Comparison of ENCODE assay signal across 18 cellular contexts in the genomic region with DNA sequence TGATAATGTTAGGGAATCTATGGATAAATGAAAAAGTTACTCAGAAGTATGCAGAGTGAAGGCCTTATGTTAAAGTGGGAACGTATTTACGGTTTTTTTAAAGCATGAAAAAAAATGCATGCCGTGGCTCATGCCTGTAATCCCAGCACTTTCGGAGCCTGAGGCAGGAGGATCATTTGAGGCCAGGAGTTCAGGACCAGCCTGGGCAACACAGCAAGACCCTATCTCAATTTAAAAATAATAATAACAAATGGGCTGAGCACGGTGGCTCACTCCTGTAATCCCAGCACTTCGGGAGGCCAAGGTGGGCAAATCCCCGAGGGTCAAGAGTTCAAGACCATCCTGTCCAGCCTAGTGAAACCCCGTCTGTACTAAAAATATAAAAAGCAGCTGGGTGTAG. TPM values are rescaled to one million over a fixed set of nuclear protein-coding genes. Genes with fewer than 3 reads are reported as not detected.
DNase-seq lines count a peak whose midpoint lies in the region; ATAC-seq, FAIRE-seq and TF ChIP-seq lines count a peak whose summit lies in the region.
"Had no signal": no experiment of that assay in that cellular context is flagged by ENCODE, and none has a peak within 500 bp of the region (broad histone marks: within the 10 kb centered on the region; RNA-seq: fewer than 3 reads in every experiment).

No MANE protein-coding gene starts in this region.

- H3K27ac Mint-ChIP-seq in T-helper 1 cell treated with Interleukin-12 subunit alpha and Interleukin-12 subunit beta and Interleukin-4 antibody, amounts not matched to agents 30 μg/mL and 1 μg/mL, for 36 hours, result peak overlapping the region; percentile 34
- no peak overlapping the region for H3K27ac Mint-ChIP-seq in WTC11

- CTCF ChIA-PET in WTC11 (lab: Charles Lee), result interaction anchor here (1.1 to 1.4 kb wide), 3 partner anchors 12 to 134 kb away, joined by 3 to 5 read pairs (median 3); no protein-coding TSS in a partner anchor
- CTCF ChIA-PET in HepG2 (lab: Yijun Ruan, JAX; ENCODE audit: low intra/inter-chr PET ratio, low total read pairs), result no interaction called here

- H4K20me1 ChIP-seq in BLaER1 treated with 17β-estradiol and CSF1 and Interleukin-3, amounts not matched to agents 10 nM and 100 nM, result peaks cover 100% of the 10 kb centered on the region in 11 experiments
- peaks cover 74% of the 10 kb centered on the region for H4K20me1 ChIP-seq in HepG2 (ENCODE audit: insufficient read depth, low read length)

- WGBS in HepG2 (ENCODE audit: low lambda C conversion rate), result 81% methylated on average over 8 of the region's 8 CpGs

- BruUV-seq in HepG2 (replicated peaks; lab: Mats Ljungman, UMichigan), result no TSS peak

- intact Hi-C loops in HepG2 (cut with micrococcal nuclease; ENCODE audit: unreplicated experiment), result no loop called here

- POLR2A ChIA-PET in WTC11 (lab: Charles Lee), result interaction anchor here (1.0 kb wide), 1 partner anchor 86 kb away, joined by 6 read pairs; a partner anchor contains a TSS
- POLR2A ChIA-PET in HepG2 (lab: Yijun Ruan, JAX), result no interaction called here

- ATAC-seq in WTC11 (no peak), HepG2 (no peak), GM19324 (IDR thresholded peaks at IDR 0.05; ENCODE audit: low FRiP score, unreplicated experiment) (no peak)
- ATAC-seq: Panc1 had no signal

- H3K36me3 ChIP-seq in BLaER1 treated with 17β-estradiol and CSF1 and Interleukin-3, amounts not matched to agents 10 nM and 100 nM, result peaks cover 37 to 96% (median 80%) of the 10 kb centered on the region in 11 experiments
- H3K36me3 ChIP-seq in HepG2 (replicated peaks in 1 of 2; ENCODE audit: control insufficient read depth in 1 of 2, insufficient read depth in 2 of 2, low read length in 2 of 2), result peaks cover 0 to 24% of the 10 kb centered on the region in 2 experiments; a peak in 4 of 5 replicates
- H3K36me3 ChIP-seq: BE2C had no signal

- no peaks in the 10 kb centered on the region for H3K9me3 ChIP-seq in BLaER1 treated with 17β-estradiol and CSF1 and Interleukin-3, amounts not matched to agents 10 nM and 100 nM (replicated peaks in 1 of 11)
- no peaks in the 10 kb centered on the region for H3K9me3 ChIP-seq in HepG2 (ENCODE audit: low read length)
- H3K9me3 ChIP-seq: BE2C, MG63 had no signal

- no peak overlapping the region for H3K27ac ChIP-seq in BLaER1 treated with 17β-estradiol and CSF1 and Interleukin-3, amounts not matched to agents 10 nM and 100 nM
- no peak overlapping the region for H3K27ac ChIP-seq in HepG2 (ENCODE audit: extremely low read length, insufficient read depth, low read length)
- H3K27ac ChIP-seq: 22Rv1, KMS-11 had no signal

- H3K36me3 Mint-ChIP-seq in T-helper 1 cell treated with Interleukin-12 subunit alpha and Interleukin-12 subunit beta and Interleukin-4 antibody, amounts not matched to agents 30 μg/mL and 1 μg/mL, for 36 hours (ENCODE audit: low read depth), result peaks cover 42% of the 10 kb centered on the region
- H3K36me3 Mint-ChIP-seq in WTC11, result peaks cover 35% of the 10 kb centered on the region

- peak overlapping the region in 2 of 11 experiments; percentile 4 to 48; a peak in 1 of 22 replicates for H3K9ac ChIP-seq in BLaER1 treated with 17β-estradiol and CSF1 and Interleukin-3, amounts not matched to agents 10 nM and 100 nM
- H3K9ac ChIP-seq in HepG2 (ENCODE audit: insufficient read depth, low read depth, low read length), result no peak overlapping the region
- H3K9ac ChIP-seq: KMS-11 had no signal

- H3K27me3 ChIP-seq in BLaER1 treated with 17β-estradiol and CSF1 and Interleukin-3, amounts not matched to agents 10 nM and 100 nM, result no peaks in the 10 kb centered on the region
- H3K27me3 ChIP-seq in HepG2 (ENCODE audit: control insufficient read depth in 1 of 2, insufficient read depth in 2 of 2, low read length in 2 of 2), result no peaks in the 10 kb centered on the region; a peak in 1 of 5 replicates
- H3K27me3 ChIP-seq: BE2C, MG63 had no signal

- peaks cover 87% of the 10 kb centered on the region for H3K79me2 ChIP-seq in HepG2 (ENCODE audit: insufficient read depth, low read length)

- H3K4me3 Mint-ChIP-seq in T-helper 1 cell treated with Interleukin-12 subunit alpha and Interleukin-12 subunit beta and Interleukin-4 antibody, amounts not matched to agents 30 μg/mL and 1 μg/mL, for 36 hours, result no peak overlapping the region
- H3K4me3 Mint-ChIP-seq in WTC11, result no peak overlapping the region

- DNase-seq in T-helper 1 cell, result no peak
- no peak for DNase-seq in WTC11 (ENCODE audit: low spot score)
- no peak for DNase-seq in HepG2 (ENCODE audit: low spot score)
- no peak for DNase-seq in AG08396 (ENCODE audit: low spot score)
- DNase-seq in NCI-H526 (lab: John Stamatoyannopoulos, UW), result no peak
- DNase-seq: BE2C, MG63, NCI-H1092 treated with DMSO at 0.1 percent for 48 hours, NCI-H2081 treated with DMSO at 0.1 percent for 48 hours, NCI-H510A treated with DMSO at 0.1 percent for 48 hours had no signal

- no peak for TF ChIP-seq RAD21 in HepG2 (CRISPR knock-in tag; IDR thresholded peaks at IDR 0.05)

- TF ChIP-seq EP300 in HepG2 (IDR thresholded peaks at IDR 0.05; ENCODE audit: low read depth in 2 of 2, low read length in 2 of 2) (no peak), HepG2 (CRISPR knock-in tag; IDR thresholded peaks at IDR 0.05; ENCODE audit: borderline replicate concordance) (no peak)

- H3K9me3 Mint-ChIP-seq in T-helper 1 cell treated with Interleukin-12 subunit alpha and Interleukin-12 subunit beta and Interleukin-4 antibody, amounts not matched to agents 30 μg/mL and 1 μg/mL, for 36 hours, result no peaks in the 10 kb centered on the region
- no peaks in the 10 kb centered on the region for H3K9me3 Mint-ChIP-seq in WTC11

- TF ChIP-seq POLR2A in HepG2 (IDR thresholded peaks at IDR 0.05; ENCODE audit: insufficient read depth in 1 of 2, low read depth in 2 of 2, low read length in 2 of 2), result no peak

- no peak overlapping the region for H3K4me3 ChIP-seq in BLaER1 treated with 17β-estradiol and CSF1 and Interleukin-3, amounts not matched to agents 10 nM and 100 nM
- H3K4me3 ChIP-seq in HepG2 (replicated peaks in 1 of 3; ENCODE audit: insufficient read depth in 1 of 3, low read depth in 2 of 3, low read length in 3 of 3), result no peak overlapping the region
- H3K4me3 ChIP-seq: MG63 had no signal

- no peaks in the 10 kb centered on the region for H3K27me3 Mint-ChIP-seq in T-helper 1 cell treated with Interleukin-12 subunit alpha and Interleukin-12 subunit beta and Interleukin-4 antibody, amounts not matched to agents 30 μg/mL and 1 μg/mL, for 36 hours (ENCODE audit: low read depth)
- no peaks in the 10 kb centered on the region for H3K27me3 Mint-ChIP-seq in WTC11 (ENCODE audit: low read depth)

- H3K4me1 Mint-ChIP-seq in T-helper 1 cell treated with Interleukin-12 subunit alpha and Interleukin-12 subunit beta and Interleukin-4 antibody, amounts not matched to agents 30 μg/mL and 1 μg/mL, for 36 hours (ENCODE audit: low read depth), result peaks cover 49% of the 10 kb centered on the region
- peaks cover 31% of the 10 kb centered on the region for H3K4me1 Mint-ChIP-seq in WTC11

- peak overlapping the region in 8 of 11 experiments; percentile 1 to 95 (median 30); a peak in 10 of 22 replicates for H3K4me2 ChIP-seq in BLaER1 treated with 17β-estradiol and CSF1 and Interleukin-3, amounts not matched to agents 10 nM and 100 nM
- 0 out of 2 replicates have a peak overlapping the region, but pooled peaks have one; percentile 3 for H3K4me2 ChIP-seq in HepG2 (ENCODE audit: low read depth, low read length)
- H3K4me2 ChIP-seq: KMS-11 had no signal

- H2AFZ ChIP-seq in HepG2 (ENCODE audit: low read length), result no peak overlapping the region

- in situ Hi-C loops in HepG2 (cut with HindIII; ENCODE audit: extremely low pct_ligation_motif_present, low pct_unique_long_range_greater_than_20kb), result no loop called here

- TF ChIP-seq CTCF in WTC11 (IDR thresholded peaks at IDR 0.05) (no peak), HepG2 (CRISPR knock-in tag; IDR thresholded peaks at IDR 0.05) (no peak)

- peaks cover 51 to 68% (median 60%) of the 10 kb centered on the region in 10 experiments for H3K4me1 ChIP-seq in BLaER1 treated with 17β-estradiol and CSF1 and Interleukin-3, amounts not matched to agents 10 nM and 100 nM
- peaks cover 70% of the 10 kb centered on the region for H3K4me1 ChIP-seq in HepG2 (ENCODE audit: insufficient read depth, low read length)
- H3K4me1 ChIP-seq: BE2C had no signal

- no peak for FAIRE-seq in HepG2 (lab: Jason Lieb, UNC)
- FAIRE-seq: H1 had no signal

RNA-seq across cellular contexts. Expression of a gene that starts 6.0 kb away (rescaled TPM):
- 166 to 170 TPM (median 170 TPM) in 3 replicates for total RNA-seq in WTC11 (2021)
- 17.8 and 63.2 TPM in 2 replicates for total RNA-seq in HepG2 (2016; rRNA removed; fragmentation: Illumina TruSeq; extraction: Trizol)
- 31.8 and 37.1 TPM in 2 replicates for total RNA-seq in HepG2 (2016; cell fraction: cytosol; rRNA removed; fragmentation: Illumina TruSeq; extraction: Trizol; ENCODE audit: low read depth)
- 16.0 and 50.4 TPM in 2 replicates for total RNA-seq in HepG2 (2016; cell fraction: insoluble cytoplasmic fraction; rRNA removed; fragmentation: Illumina TruSeq; extraction: Trizol)
- total RNA-seq in HepG2 (2016; cell fraction: membrane; rRNA removed; fragmentation: Illumina TruSeq; extraction: Trizol), result 16.5 and 17.5 TPM in 2 replicates
- 46.2 and 49.6 TPM in 2 replicates for total RNA-seq in HepG2 (2016; cell fraction: nucleus; rRNA removed; fragmentation: Illumina TruSeq; extraction: Trizol)
- 17.2 and 18.3 TPM in 2 replicates for polyA plus RNA-seq in HepG2 (2011; rRNA removed)
- 4.8 and 6.3 TPM in 2 replicates for polyA plus RNA-seq in HepG2 (2011; cell fraction: cytosol; rRNA removed)
- 85.5 and 109 TPM in 2 replicates for polyA plus RNA-seq in HepG2 (2011; cell fraction: nucleus; rRNA removed)
- 43.9 and 44.8 TPM in 2 replicates for polyA plus RNA-seq in HepG2 (2012)
- 1.2 and 1.6 TPM in 2 replicates for polyA plus RNA-seq in HepG2 (2016; cell fraction: cytosol; fragmentation: Illumina TruSeq; extraction: Trizol; ENCODE audit: low read depth)
- polyA plus RNA-seq in HepG2 (2016; cell fraction: insoluble cytoplasmic fraction; fragmentation: Illumina TruSeq; extraction: Trizol; ENCODE audit: low read depth), result 25.1 and 41.6 TPM in 2 replicates
- polyA plus RNA-seq in HepG2 (2016; cell fraction: membrane; fragmentation: Illumina TruSeq; extraction: Trizol; ENCODE audit: low read depth), result 2.8 and 4.1 TPM in 2 replicates
- polyA plus RNA-seq in HepG2 (2016; cell fraction: nucleus; fragmentation: Illumina TruSeq; extraction: Trizol; ENCODE audit: insufficient read depth, low read depth), result 62.8 and 68.8 TPM in 2 replicates
- 200 and 209 TPM in 2 replicates for polyA minus RNA-seq in HepG2 (2011; rRNA and poly(A)+ RNA removed; ENCODE audit: low replicate concordance)
- polyA minus RNA-seq in HepG2 (2011; cell fraction: cytosol; rRNA and poly(A)+ RNA removed), result 71.5 and 80.7 TPM in 2 replicates
- 159 and 190 TPM in 2 replicates for polyA minus RNA-seq in HepG2 (2011; cell fraction: nucleus; rRNA and poly(A)+ RNA removed)

RNA-seq across cellular contexts. Expression of a gene that starts 8.9 kb away (rescaled TPM):
- total RNA-seq in WTC11 (2021), result 0.16 to 0.26 TPM (median 0.18 TPM) in 3 replicates
- total RNA-seq in HepG2 (2016; rRNA removed; fragmentation: Illumina TruSeq; extraction: Trizol), result 0.07 TPM in 1 of 2 replicates, not detected in the other
- not detected in 2 replicates for total RNA-seq in HepG2 (2016; cell fraction: cytosol; rRNA removed; fragmentation: Illumina TruSeq; extraction: Trizol; ENCODE audit: low read depth)
- not detected in 2 replicates for total RNA-seq in HepG2 (2016; cell fraction: insoluble cytoplasmic fraction; rRNA removed; fragmentation: Illumina TruSeq; extraction: Trizol)
- total RNA-seq in HepG2 (2016; cell fraction: membrane; rRNA removed; fragmentation: Illumina TruSeq; extraction: Trizol), result not detected in 2 replicates
- not detected in 2 replicates for total RNA-seq in HepG2 (2016; cell fraction: nucleus; rRNA removed; fragmentation: Illumina TruSeq; extraction: Trizol)
- 0.04 TPM in 1 of 2 replicates, not detected in the other for polyA plus RNA-seq in HepG2 (2011; rRNA removed)
- polyA plus RNA-seq in HepG2 (2011; cell fraction: cytosol; rRNA removed), result not detected in 2 replicates
- polyA plus RNA-seq in HepG2 (2011; cell fraction: nucleus; rRNA removed), result not detected in 2 replicates
- polyA plus RNA-seq in HepG2 (2012), result 0.09 and 0.16 TPM in 2 replicates
- not detected in 2 replicates for polyA plus RNA-seq in HepG2 (2016; cell fraction: cytosol; fragmentation: Illumina TruSeq; extraction: Trizol; ENCODE audit: low read depth)
- not detected in 2 replicates for polyA plus RNA-seq in HepG2 (2016; cell fraction: insoluble cytoplasmic fraction; fragmentation: Illumina TruSeq; extraction: Trizol; ENCODE audit: low read depth)
- polyA plus RNA-seq in HepG2 (2016; cell fraction: membrane; fragmentation: Illumina TruSeq; extraction: Trizol; ENCODE audit: low read depth), result not detected in 2 replicates
- not detected in 2 replicates for polyA plus RNA-seq in HepG2 (2016; cell fraction: nucleus; fragmentation: Illumina TruSeq; extraction: Trizol; ENCODE audit: insufficient read depth, low read depth)
- not detected in 2 replicates for polyA minus RNA-seq in HepG2 (2011; rRNA and poly(A)+ RNA removed; ENCODE audit: low replicate concordance)
- polyA minus RNA-seq in HepG2 (2011; cell fraction: cytosol; rRNA and poly(A)+ RNA removed), result not detected in 2 replicates
- not detected in 2 replicates for polyA minus RNA-seq in HepG2 (2011; cell fraction: nucleus; rRNA and poly(A)+ RNA removed)
- total RNA-seq: H1 had no signal
- polyA plus RNA-seq: AG04450 had no signal

RNA-seq across cellular contexts. Expression of a gene that starts 10.7 kb away (rescaled TPM):
- total RNA-seq in WTC11 (2021) (14.6 to 17.0 TPM (median 16.2 TPM) in 3 replicates), HepG2 (2016; rRNA removed; fragmentation: Illumina TruSeq; extraction: Trizol) (3.3 and 4.3 TPM in 2 replicates)
- 0.40 and 0.53 TPM in 2 replicates for total RNA-seq in HepG2 (2016; cell fraction: cytosol; rRNA removed; fragmentation: Illumina TruSeq; extraction: Trizol; ENCODE audit: low read depth)
- 3.5 and 4.2 TPM in 2 replicates for total RNA-seq in HepG2 (2016; cell fraction: insoluble cytoplasmic fraction; rRNA removed; fragmentation: Illumina TruSeq; extraction: Trizol)
- total RNA-seq in HepG2 (2016; cell fraction: membrane; rRNA removed; fragmentation: Illumina TruSeq; extraction: Trizol), result 2.0 and 2.1 TPM in 2 replicates
- total RNA-seq in HepG2 (2016; cell fraction: nucleus; rRNA removed; fragmentation: Illumina TruSeq; extraction: Trizol), result 4.9 and 5.7 TPM in 2 replicates
- polyA plus RNA-seq in HepG2 (2011; rRNA removed), result 7.4 and 7.9 TPM in 2 replicates
- polyA plus RNA-seq in HepG2 (2011; cell fraction: cytosol; rRNA removed), result 5.5 and 5.7 TPM in 2 replicates
- polyA plus RNA-seq in HepG2 (2011; cell fraction: nucleus; rRNA removed), result 16.5 and 17.2 TPM in 2 replicates
- 7.9 and 9.5 TPM in 2 replicates for polyA plus RNA-seq in HepG2 (2012)
- 0.25 and 0.36 TPM in 2 replicates for polyA plus RNA-seq in HepG2 (2016; cell fraction: cytosol; fragmentation: Illumina TruSeq; extraction: Trizol; ENCODE audit: low read depth)
- polyA plus RNA-seq in HepG2 (2016; cell fraction: insoluble cytoplasmic fraction; fragmentation: Illumina TruSeq; extraction: Trizol; ENCODE audit: low read depth), result 4.0 and 4.5 TPM in 2 replicates
- polyA plus RNA-seq in HepG2 (2016; cell fraction: membrane; fragmentation: Illumina TruSeq; extraction: Trizol; ENCODE audit: low read depth), result 1.1 and 1.4 TPM in 2 replicates
- polyA plus RNA-seq in HepG2 (2016; cell fraction: nucleus; fragmentation: Illumina TruSeq; extraction: Trizol; ENCODE audit: insufficient read depth, low read depth), result 10.4 and 11.2 TPM in 2 replicates
- polyA minus RNA-seq in HepG2 (2011; rRNA and poly(A)+ RNA removed; ENCODE audit: low replicate concordance), result 19.5 and 24.6 TPM in 2 replicates
- 6.2 and 7.2 TPM in 2 replicates for polyA minus RNA-seq in HepG2 (2011; cell fraction: cytosol; rRNA and poly(A)+ RNA removed)
- polyA minus RNA-seq in HepG2 (2011; cell fraction: nucleus; rRNA and poly(A)+ RNA removed), result 12.5 and 14.9 TPM in 2 replicates

RNA-seq across cellular contexts. Expression of a gene that starts 45.3 kb away (rescaled TPM):
- total RNA-seq in WTC11 (2021) (16.0 to 21.5 TPM (median 20.8 TPM) in 3 replicates), HepG2 (2016; rRNA removed; fragmentation: Illumina TruSeq; extraction: Trizol) (3.6 and 5.4 TPM in 2 replicates)
- 2.0 and 3.3 TPM in 2 replicates for total RNA-seq in HepG2 (2016; cell fraction: cytosol; rRNA removed; fragmentation: Illumina TruSeq; extraction: Trizol; ENCODE audit: low read depth)
- 3.8 and 6.3 TPM in 2 replicates for total RNA-seq in HepG2 (2016; cell fraction: insoluble cytoplasmic fraction; rRNA removed; fragmentation: Illumina TruSeq; extraction: Trizol)
- 5.4 and 5.7 TPM in 2 replicates for total RNA-seq in HepG2 (2016; cell fraction: membrane; rRNA removed; fragmentation: Illumina TruSeq; extraction: Trizol)
- total RNA-seq in HepG2 (2016; cell fraction: nucleus; rRNA removed; fragmentation: Illumina TruSeq; extraction: Trizol), result 4.3 and 6.2 TPM in 2 replicates
- 33.7 and 39.6 TPM in 2 replicates for polyA plus RNA-seq in HepG2 (2011; rRNA removed)
- 31.4 and 33.2 TPM in 2 replicates for polyA plus RNA-seq in HepG2 (2011; cell fraction: cytosol; rRNA removed)
- 39.4 and 43.0 TPM in 2 replicates for polyA plus RNA-seq in HepG2 (2011; cell fraction: nucleus; rRNA removed)
- polyA plus RNA-seq in HepG2 (2012), result 19.3 and 22.8 TPM in 2 replicates
- polyA plus RNA-seq in HepG2 (2016; cell fraction: cytosol; fragmentation: Illumina TruSeq; extraction: Trizol; ENCODE audit: low read depth), result 4.4 and 6.0 TPM in 2 replicates
- polyA plus RNA-seq in HepG2 (2016; cell fraction: insoluble cytoplasmic fraction; fragmentation: Illumina TruSeq; extraction: Trizol; ENCODE audit: low read depth), result 10.0 and 13.6 TPM in 2 replicates
- polyA plus RNA-seq in HepG2 (2016; cell fraction: membrane; fragmentation: Illumina TruSeq; extraction: Trizol; ENCODE audit: low read depth), result 9.9 and 11.0 TPM in 2 replicates
- 23.1 and 25.7 TPM in 2 replicates for polyA plus RNA-seq in HepG2 (2016; cell fraction: nucleus; fragmentation: Illumina TruSeq; extraction: Trizol; ENCODE audit: insufficient read depth, low read depth)
- polyA minus RNA-seq in HepG2 (2011; rRNA and poly(A)+ RNA removed; ENCODE audit: low replicate concordance), result 2.6 and 35.4 TPM in 2 replicates
- polyA minus RNA-seq in HepG2 (2011; cell fraction: cytosol; rRNA and poly(A)+ RNA removed), result 6.4 and 7.2 TPM in 2 replicates
- 9.0 and 9.9 TPM in 2 replicates for polyA minus RNA-seq in HepG2 (2011; cell fraction: nucleus; rRNA and poly(A)+ RNA removed)

RNA-seq across cellular contexts. Expression of a gene that starts 50.8 kb away (rescaled TPM):
- total RNA-seq in WTC11 (2021), result 19.8 to 29.1 TPM (median 28.0 TPM) in 3 replicates
- total RNA-seq in HepG2 (2016; rRNA removed; fragmentation: Illumina TruSeq; extraction: Trizol), result 0.20 and 0.55 TPM in 2 replicates
- 0.35 and 0.40 TPM in 2 replicates for total RNA-seq in HepG2 (2016; cell fraction: cytosol; rRNA removed; fragmentation: Illumina TruSeq; extraction: Trizol; ENCODE audit: low read depth)
- total RNA-seq in HepG2 (2016; cell fraction: insoluble cytoplasmic fraction; rRNA removed; fragmentation: Illumina TruSeq; extraction: Trizol), result 0.22 and 0.37 TPM in 2 replicates
- total RNA-seq in HepG2 (2016; cell fraction: membrane; rRNA removed; fragmentation: Illumina TruSeq; extraction: Trizol), result 0.52 and 0.77 TPM in 2 replicates
- 0.13 and 0.53 TPM in 2 replicates for total RNA-seq in HepG2 (2016; cell fraction: nucleus; rRNA removed; fragmentation: Illumina TruSeq; extraction: Trizol)
- 7.0 and 7.6 TPM in 2 replicates for polyA plus RNA-seq in HepG2 (2011; rRNA removed)
- 4.4 and 5.5 TPM in 2 replicates for polyA plus RNA-seq in HepG2 (2011; cell fraction: cytosol; rRNA removed)
- polyA plus RNA-seq in HepG2 (2011; cell fraction: nucleus; rRNA removed), result 11.9 and 12.6 TPM in 2 replicates
- 4.0 and 6.3 TPM in 2 replicates for polyA plus RNA-seq in HepG2 (2012)
- polyA plus RNA-seq in HepG2 (2016; cell fraction: cytosol; fragmentation: Illumina TruSeq; extraction: Trizol; ENCODE audit: low read depth), result 0.61 and 0.87 TPM in 2 replicates
- polyA plus RNA-seq in HepG2 (2016; cell fraction: insoluble cytoplasmic fraction; fragmentation: Illumina TruSeq; extraction: Trizol; ENCODE audit: low read depth), result 0.62 and 1.0 TPM in 2 replicates
- 1.2 TPM in 2 replicates for polyA plus RNA-seq in HepG2 (2016; cell fraction: membrane; fragmentation: Illumina TruSeq; extraction: Trizol; ENCODE audit: low read depth)
- 1.1 and 1.6 TPM in 2 replicates for polyA plus RNA-seq in HepG2 (2016; cell fraction: nucleus; fragmentation: Illumina TruSeq; extraction: Trizol; ENCODE audit: insufficient read depth, low read depth)
- polyA minus RNA-seq in HepG2 (2011; rRNA and poly(A)+ RNA removed; ENCODE audit: low replicate concordance), result 3.3 and 7.7 TPM in 2 replicates
- 2.0 and 2.3 TPM in 2 replicates for polyA minus RNA-seq in HepG2 (2011; cell fraction: cytosol; rRNA and poly(A)+ RNA removed)
- 1.1 and 1.2 TPM in 2 replicates for polyA minus RNA-seq in HepG2 (2011; cell fraction: nucleus; rRNA and poly(A)+ RNA removed)
